ENCODE assay signal across 10 cellular contexts in genomic region chr16:9128346-9129342, GRCh38. TPM values are rescaled to one million over a fixed set of nuclear protein-coding genes. Genes with fewer than 3 reads are reported as not detected.
DNase-seq lines count a peak whose midpoint lies in the region; TF ChIP-seq lines count a peak whose summit lies in the region.
"Had no signal": no experiment of that assay in that cellular context is flagged by ENCODE, and none has a peak within 500 bp of the region (broad histone marks: within the 10 kb centered on the region; RNA-seq: fewer than 3 reads in every experiment).

No MANE protein-coding gene starts in this region.

- POLR2A ChIA-PET in SK-N-SH (lab: Yijun Ruan, JAX) = no interaction called here

- H3K27me3 ChIP-seq in SK-N-SH (ENCODE audit: insufficient read depth) (no peaks in the 10 kb centered on the region), smooth muscle cell (ENCODE audit: low read depth) (no peaks in the 10 kb centered on the region)
- H3K27me3 ChIP-seq: body of pancreas had no signal

- TF ChIP-seq CTCF in SK-N-SH (IDR thresholded peaks at IDR 0.05) = no peak
- TF ChIP-seq CTCF in epithelial cell of esophagus (IDR thresholded peaks at IDR 0.05; ENCODE audit: insufficient read depth, low read depth, low read length, missing control alignments) = no peak
- no peak for TF ChIP-seq CTCF in smooth muscle cell (IDR thresholded peaks at IDR 0.05; ENCODE audit: borderline replicate concordance, insufficient read depth, poor library complexity, severe bottlenecking)

- H4K20me1 ChIP-seq in SK-N-SH (ENCODE audit: insufficient read depth) (peaks cover 25% of the 10 kb centered on the region), smooth muscle cell (ENCODE audit: low read depth) (peaks cover 71% of the 10 kb centered on the region)

- H3F3A ChIP-seq in SK-N-SH (replicated peaks; ENCODE audit: insufficient read depth) (peaks cover 9% of the 10 kb centered on the region), smooth muscle cell (ENCODE audit: low read depth) (no peaks in the 10 kb centered on the region)

- CTCF ChIA-PET in SK-N-SH (lab: Yijun Ruan, JAX) = interaction anchor here (0.7 to 1.8 kb wide), 4 partner anchors 10 to 115 kb away, joined by 3 to 7 read pairs (median 4); no protein-coding TSS in a partner anchor

- TF ChIP-seq RAD21 in SK-N-SH (IDR thresholded peaks at IDR 0.05; ENCODE audit: low read length) = no peak

- 50% methylated on average over 11 of the region's 14 CpGs for WGBS in SK-N-SH (ENCODE audit: low lambda C conversion rate)
- WGBS in smooth muscle cell (ENCODE audit: low lambda C conversion rate) = 73% methylated on average over 14 of the region's 14 CpGs

- TF ChIP-seq EP300 in SK-N-SH (IDR thresholded peaks at IDR 0.05; ENCODE audit: borderline replicate concordance in 1 of 2, low read depth in 1 of 2, low read length in 1 of 2) = no peak

- H3K9me2 ChIP-seq in SK-N-SH = no peaks in the 10 kb centered on the region

- H3K4me3 ChIP-seq in SK-N-SH (ENCODE audit: low read depth in 2 of 2, low read length in 1 of 2) = 0 out of 4 replicates have a peak overlapping the region, but pooled peaks of 1 of the 2 experiments have one; percentile 13
- H3K4me3 ChIP-seq in epithelial cell of esophagus (ENCODE audit: low read length) = no peak overlapping the region
- no peak overlapping the region for H3K4me3 ChIP-seq in smooth muscle cell
- H3K4me3 ChIP-seq: body of pancreas had no signal

- H3K27ac ChIP-seq in SK-N-SH (ENCODE audit: low read depth in 2 of 2, low read length in 1 of 2) (peak overlapping the region; percentile 65 to 87), smooth muscle cell (ENCODE audit: low read depth) (peak overlapping the region; percentile 60)

- H3K9ac ChIP-seq in SK-N-SH (peak overlapping the region; percentile 51; the same call in 1 of the 2 replicates), smooth muscle cell (ENCODE audit: low read depth) (no peak overlapping the region)

- H2AFZ ChIP-seq in SK-N-SH (ENCODE audit: low read depth) (no peak overlapping the region), smooth muscle cell (ENCODE audit: low read depth) (no peak overlapping the region)

- peak; percentile 57 for DNase-seq in activated CD8-positive, alpha-beta memory T cell treated with anti-CD3 and anti-CD28 coated beads for 24 hours
- no peak for DNase-seq in activated CD8-positive, alpha-beta memory T cell treated with anti-CD3 and anti-CD28 coated beads, Interleukin-2, amount 50 U/mL, for 48 hours
- DNase-seq in SK-N-SH = no peak
- peak; percentile 38 for DNase-seq in epithelial cell of esophagus (ENCODE audit: low read depth)
- no peak for DNase-seq in smooth muscle cell (lab: John Stamatoyannopoulos, UW; ENCODE audit: unreplicated experiment)
- DNase-seq in posterior vena cava (ENCODE audit: low spot score) = no peak
- no peak for DNase-seq in T-helper 1 cell
- DNase-seq in DMS153 treated with DMSO at 0.1 percent for 48 hours (lab: John Stamatoyannopoulos, UW; ENCODE audit: unreplicated experiment) = no peak
- DNase-seq: NCI-H1436 treated with DMSO at 0.1 percent for 48 hours had no signal

- H3K9me3 ChIP-seq in SK-N-SH (no peaks in the 10 kb centered on the region), smooth muscle cell (replicated peaks; ENCODE audit: low read depth) (no peaks in the 10 kb centered on the region)
- H3K9me3 ChIP-seq: body of pancreas had no signal

- H3K36me3 ChIP-seq in SK-N-SH (replicated peaks in 1 of 2; ENCODE audit: control insufficient read depth in 1 of 2, insufficient read depth in 2 of 2, low read length in 1 of 2) (peaks cover 1 to 13% of the 10 kb centered on the region in 2 experiments), smooth muscle cell (ENCODE audit: low read depth) (no peaks in the 10 kb centered on the region)

- intact Hi-C loops in posterior vena cava (cut with DNase I) = no loop called here

- H3K4me2 ChIP-seq in SK-N-SH (peak overlapping the region; percentile 55), smooth muscle cell (peak overlapping the region; percentile 9)

- H3K79me2 ChIP-seq in SK-N-SH (ENCODE audit: insufficient read depth) = peaks cover 86% of the 10 kb centered on the region
- peaks cover 10% of the 10 kb centered on the region for H3K79me2 ChIP-seq in smooth muscle cell (ENCODE audit: low read depth)

- H3K4me1 ChIP-seq in SK-N-SH (ENCODE audit: control insufficient read depth in 1 of 2, insufficient read depth in 2 of 2, low read depth in 1 of 2, low read length in 1 of 2) = peaks cover 14 to 30% of the 10 kb centered on the region in 2 experiments; a peak in 3 of 4 replicates
- H3K4me1 ChIP-seq in smooth muscle cell (ENCODE audit: low read depth) = no peaks in the 10 kb centered on the region

TF ChIP-seq in SK-N-SH, 30 proteins besides CTCF, POLR2A, EP300 and RAD21:
- TF ChIP-seq RCOR1 (IDR thresholded peaks at IDR 0.05; ENCODE audit: low read length) (no peak), YY1 (IDR thresholded peaks at IDR 0.05; ENCODE audit: low read depth) (no peak), TEAD4 (IDR thresholded peaks at IDR 0.05; ENCODE audit: borderline replicate concordance, insufficient read depth) (no peak), TAF1 (IDR thresholded peaks at IDR 0.05; ENCODE audit: borderline replicate concordance, low read depth, low read length) (no peak), ELF1 (IDR thresholded peaks at IDR 0.05) (no peak), FOXM1 (IDR thresholded peaks at IDR 0.05; ENCODE audit: low read depth) (no peak), POLR2AphosphoS5 (IDR thresholded peaks at IDR 0.05; ENCODE audit: low read depth, low read length) (no peak)
TF ChIP-seq in SK-N-SH: peak in this region for 0.

RNA-seq across cellular contexts. Expression of gene HAPSTR1, which starts 37.2 kb away (rescaled TPM):
- polyA plus RNA-seq in SK-N-SH (2012; rRNA removed) (7.0 and 8.6 TPM in 2 replicates), smooth muscle cell (26.7 and 29.1 TPM in 2 replicates)
- 9.4 and 11.4 TPM in 2 replicates for polyA plus RNA-seq in SK-N-SH (2012; cell fraction: cytosol; rRNA removed)
- 10.2 and 13.8 TPM in 2 replicates for polyA plus RNA-seq in SK-N-SH (2012; cell fraction: nucleus; rRNA removed)
- total RNA-seq in smooth muscle cell (77.5 and 86.7 TPM in 2 replicates), posterior vena cava (10 to 100 TPM; 63.9 to 65.7 TPM)

Comparison
In these comparisons a context has a peak if more than half of its experiments do, and no peak if none do; other contexts are left out.
1. DNase-seq: peak in activated CD8-positive, alpha-beta memory T cell treated with anti-CD3 and anti-CD28 coated beads for 24 hours (single experiment) and epithelial cell of esophagus (single experiment); none in activated CD8-positive, alpha-beta memory T cell treated with anti-CD3 and anti-CD28 coated beads, Interleukin-2, amount 50 U/mL, for 48 hours (single experiment), SK-N-SH (single experiment), smooth muscle cell (single experiment), posterior vena cava (single experiment), T-helper 1 cell (0 of 5) and DMS153 treated with DMSO at 0.1 percent for 48 hours (single experiment).